In the genomic region with DNA sequence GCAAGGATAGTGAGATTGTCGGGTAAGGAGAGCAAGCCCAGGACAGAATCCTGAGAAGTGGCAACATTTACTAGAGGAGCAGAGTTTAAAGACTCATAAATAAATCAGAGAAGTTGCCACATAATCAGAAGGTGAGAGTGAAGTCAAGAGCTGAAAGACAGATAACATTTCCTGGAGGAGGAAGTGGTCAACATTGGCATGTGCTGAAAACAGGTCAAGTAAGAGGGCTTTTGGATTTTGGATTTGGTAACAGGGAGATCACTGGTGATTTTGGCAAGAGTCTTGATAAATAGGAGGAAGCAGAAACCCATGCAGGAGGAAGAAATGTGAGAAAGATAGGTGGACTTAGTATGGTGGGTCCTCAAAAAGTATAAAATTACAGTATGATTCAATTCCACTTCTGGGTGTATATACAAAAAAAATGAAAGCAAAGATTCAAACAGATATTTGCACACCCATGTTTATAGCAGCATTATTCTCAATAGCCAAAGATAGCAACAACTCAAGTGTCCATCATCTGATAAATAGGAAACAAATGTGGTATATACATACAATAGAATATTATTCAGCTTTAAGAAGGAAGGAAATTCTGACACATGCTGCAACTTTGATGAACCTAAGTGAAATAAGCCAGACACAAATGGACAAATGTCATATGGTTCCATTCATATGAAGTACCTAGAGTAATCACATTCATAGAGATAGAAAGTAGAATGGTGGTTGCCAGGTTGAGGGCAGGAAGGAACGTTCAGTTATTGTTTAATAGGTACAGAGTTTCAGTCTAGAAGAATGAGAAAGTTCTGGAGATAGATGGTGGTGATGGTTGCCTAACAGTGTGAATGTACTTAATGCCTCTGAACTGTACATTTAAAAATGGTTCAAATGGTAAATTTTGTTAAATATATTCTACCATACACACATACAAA, we compare ENCODE assay signal across 8 cellular contexts. TPM values are rescaled to one million over a fixed set of nuclear protein-coding genes. Genes with fewer than 3 reads are reported as not detected.
A peak's percentile ranks its signal among the peaks of the same experiment; 100 is the strongest.
DNase-seq lines count a peak whose midpoint lies in the region; ATAC-seq and TF ChIP-seq lines count a peak whose summit lies in the region.

No MANE protein-coding gene starts in this region.

- no peaks in the 10 kb centered on the region for H3K27me3 ChIP-seq in left lung

- no peak overlapping the region for H3K4me3 ChIP-seq in left lung

- peaks cover 7 to 49% of the 10 kb centered on the region in 2 donors for H3K4me1 ChIP-seq in left lung

- ATAC-seq in GM18519 (IDR thresholded peaks at IDR 0.05; ENCODE audit: low FRiP score, unreplicated experiment) = peak; percentile 31
- ATAC-seq in HG02763 (IDR thresholded peaks at IDR 0.05; ENCODE audit: unreplicated experiment) = peak; percentile 63
- peak; percentile 47 for ATAC-seq in left lung

- peak; percentile 89 for DNase-seq in NOMO-1 treated with dmso at 0.1 percent for 144 hours (lab: John Stamatoyannopoulos, UW; ENCODE audit: unreplicated experiment)
- no peak for DNase-seq in left lung
- DNase-seq in NCI-H510A treated with DMSO at 0.1 percent for 48 hours (lab: John Stamatoyannopoulos, UW) = no peak
- no peak for DNase-seq in NCI-H2227 treated with DMSO at 0.1 percent for 48 hours (lab: John Stamatoyannopoulos, UW)
- no peak for DNase-seq in NCI-H1417 (lab: John Stamatoyannopoulos, UW)
- DNase-seq in NCI-H345 (lab: John Stamatoyannopoulos, UW) = no peak

- H3K9me3 ChIP-seq in left lung = no peaks in the 10 kb centered on the region

- H3K36me3 ChIP-seq in left lung = no peaks in the 10 kb centered on the region

- no peak for TF ChIP-seq CTCF in left lung (IDR thresholded peaks at IDR 0.05)

- H3K27ac ChIP-seq in left lung = peak overlapping the region in 1 of 2 donors; percentile 79

- intact Hi-C loops in left lung (cut with DNase I) = no loop called here

RNA-seq across cellular contexts. Expression of a gene that starts 27.3 kb away (rescaled TPM):
- total RNA-seq in left lung = 100 to 1,000 TPM; 226 to 246 TPM
